1 cellular context compared by ENCODE assay signal in genomic region chr10:23413629-23414089, GRCh38.
TF ChIP-seq lines count a peak whose summit lies in the region.

No MANE protein-coding gene starts in this region.

TF ChIP-seq in GM12878, 131 proteins besides CTCF, POLR2A, EP300 and RAD21 (continued from another document):
- TF ChIP-seq SKIL (IDR thresholded peaks at IDR 0.05; ENCODE audit: low read depth, poor library complexity, severe bottlenecking) (no peak), RAD51 (IDR thresholded peaks at IDR 0.05) (no peak), PML (IDR thresholded peaks at IDR 0.05; ENCODE audit: low read length) (no peak; the same call in 1 of the 2 replicates), ZNF207 (IDR thresholded peaks at IDR 0.05; ENCODE audit: borderline replicate concordance) (no peak), HSF1 (IDR thresholded peaks at IDR 0.05; ENCODE audit: low read depth, low read length) (no peak), POLR2AphosphoS2 (IDR thresholded peaks at IDR 0.05; ENCODE audit: low read depth, low read length) (no peak), YY1 (IDR thresholded peaks at IDR 0.05; ENCODE audit: low read depth, low read length) (no peak), SREBF2 (IDR thresholded peaks at IDR 0.05; ENCODE audit: low read length) (no peak), ASH2L (IDR thresholded peaks at IDR 0.05; ENCODE audit: borderline replicate concordance, low read depth) (no peak), HDAC6 (IDR thresholded peaks at IDR 0.05; ENCODE audit: unreplicated experiment) (no peak), CHD1 (IDR thresholded peaks at IDR 0.05; ENCODE audit: low read depth, low read length) (no peak), MTA2 (IDR thresholded peaks at IDR 0.05; ENCODE audit: low read depth) (peak; percentile 63; the same call in 1 of the 2 replicates), GATAD2B (conservative IDR thresholded peaks at IDR 0.05; ENCODE audit: low read depth) (no peak), RELA (IDR thresholded peaks at IDR 0.05; ENCODE audit: borderline replicate concordance, partially characterized antibody) (no peak), IKZF2 (IDR thresholded peaks at IDR 0.05) (peak; percentile 54 to 63; a peak in 3 of 4 replicates), SIN3A (IDR thresholded peaks at IDR 0.05; ENCODE audit: low read depth, low read length) (no peak), ZSCAN29 (IDR thresholded peaks at IDR 0.05) (no peak), SIX5 (IDR thresholded peaks at IDR 0.05; ENCODE audit: low read depth, low read length, severe bottlenecking) (no peak), NR2F1 (conservative IDR thresholded peaks at IDR 0.05) (no peak), SMC3 (IDR thresholded peaks at IDR 0.05; ENCODE audit: borderline replicate concordance, low read length) (no peak), CREB1 (IDR thresholded peaks at IDR 0.05; ENCODE audit: low read depth) (peak; percentile 69), ZNF217 (IDR thresholded peaks at IDR 0.05) (no peak), NKRF (conservative IDR thresholded peaks at IDR 0.05) (no peak), ZNF274 (IDR thresholded peaks at IDR 0.05; ENCODE audit: insufficient read depth, insufficient read length) (no peak), RFX5 (IDR thresholded peaks at IDR 0.05; ENCODE audit: low read depth, low read length) (no peak), NR2C2 (IDR thresholded peaks at IDR 0.05; ENCODE audit: borderline replicate concordance, control insufficient read depth, insufficient read length, low read depth) (no peak), STAT3 (IDR thresholded peaks at IDR 0.05; ENCODE audit: low read depth, low read length) (no peak), ZNF24 (IDR thresholded peaks at IDR 0.05) (no peak), NFYA (IDR thresholded peaks at IDR 0.05; ENCODE audit: borderline replicate concordance, low read depth, low read length) (no peak), YBX1 (IDR thresholded peaks at IDR 0.05) (no peak), BMI1 (IDR thresholded peaks at IDR 0.05; ENCODE audit: borderline replicate concordance) (no peak), POU2F2 (IDR thresholded peaks at IDR 0.05; ENCODE audit: borderline replicate concordance, low read depth, low read length) (no peak), SMAD1 (IDR thresholded peaks at IDR 0.05; ENCODE audit: low read depth, partially characterized antibody) (no peak), BHLHE40 (IDR thresholded peaks at IDR 0.05; ENCODE audit: borderline replicate concordance in 1 of 2, low read depth in 2 of 2, low read length in 1 of 2) (no peak; a peak in 1 of 4 replicates), TCF12 (IDR thresholded peaks at IDR 0.05; ENCODE audit: low read depth, low read length) (no peak), STAT1 (conservative IDR thresholded peaks at IDR 0.05) (no peak), NBN (IDR thresholded peaks at IDR 0.05) (no peak), ZNF592 (IDR thresholded peaks at IDR 0.05) (no peak)
- TF ChIP-seq, protein P1, sequence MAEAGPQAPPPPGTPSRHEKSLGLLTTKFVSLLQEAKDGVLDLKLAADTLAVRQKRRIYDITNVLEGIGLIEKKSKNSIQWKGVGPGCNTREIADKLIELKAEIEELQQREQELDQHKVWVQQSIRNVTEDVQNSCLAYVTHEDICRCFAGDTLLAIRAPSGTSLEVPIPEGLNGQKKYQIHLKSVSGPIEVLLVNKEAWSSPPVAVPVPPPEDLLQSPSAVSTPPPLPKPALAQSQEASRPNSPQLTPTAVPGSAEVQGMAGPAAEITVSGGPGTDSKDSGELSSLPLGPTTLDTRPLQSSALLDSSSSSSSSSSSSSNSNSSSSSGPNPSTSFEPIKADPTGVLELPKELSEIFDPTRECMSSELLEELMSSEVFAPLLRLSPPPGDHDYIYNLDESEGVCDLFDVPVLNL (IDR thresholded peaks at IDR 0.05; ENCODE audit: low read depth, low read length) = no peak
- TF ChIP-seq, protein P2, sequence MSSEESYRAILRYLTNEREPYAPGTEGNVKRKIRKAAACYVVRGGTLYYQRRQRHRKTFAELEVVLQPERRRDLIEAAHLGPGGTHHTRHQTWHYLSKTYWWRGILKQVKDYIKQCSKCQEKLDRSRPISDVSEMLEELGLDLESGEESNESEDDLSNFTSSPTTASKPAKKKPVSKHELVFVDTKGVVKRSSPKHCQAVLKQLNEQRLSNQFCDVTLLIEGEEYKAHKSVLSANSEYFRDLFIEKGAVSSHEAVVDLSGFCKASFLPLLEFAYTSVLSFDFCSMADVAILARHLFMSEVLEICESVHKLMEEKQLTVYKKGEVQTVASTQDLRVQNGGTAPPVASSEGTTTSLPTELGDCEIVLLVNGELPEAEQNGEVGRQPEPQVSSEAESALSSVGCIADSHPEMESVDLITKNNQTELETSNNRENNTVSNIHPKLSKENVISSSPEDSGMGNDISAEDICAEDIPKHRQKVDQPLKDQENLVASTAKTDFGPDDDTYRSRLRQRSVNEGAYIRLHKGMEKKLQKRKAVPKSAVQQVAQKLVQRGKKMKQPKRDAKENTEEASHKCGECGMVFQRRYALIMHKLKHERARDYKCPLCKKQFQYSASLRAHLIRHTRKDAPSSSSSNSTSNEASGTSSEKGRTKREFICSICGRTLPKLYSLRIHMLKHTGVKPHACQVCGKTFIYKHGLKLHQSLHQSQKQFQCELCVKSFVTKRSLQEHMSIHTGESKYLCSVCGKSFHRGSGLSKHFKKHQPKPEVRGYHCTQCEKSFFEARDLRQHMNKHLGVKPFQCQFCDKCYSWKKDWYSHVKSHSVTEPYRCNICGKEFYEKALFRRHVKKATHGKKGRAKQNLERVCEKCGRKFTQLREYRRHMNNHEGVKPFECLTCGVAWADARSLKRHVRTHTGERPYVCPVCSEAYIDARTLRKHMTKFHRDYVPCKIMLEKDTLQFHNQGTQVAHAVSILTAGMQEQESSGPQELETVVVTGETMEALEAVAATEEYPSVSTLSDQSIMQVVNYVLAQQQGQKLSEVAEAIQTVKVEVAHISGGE (CRISPR knock-in tag; IDR thresholded peaks at IDR 0.05) = no peak
- TF ChIP-seq, protein P3, sequence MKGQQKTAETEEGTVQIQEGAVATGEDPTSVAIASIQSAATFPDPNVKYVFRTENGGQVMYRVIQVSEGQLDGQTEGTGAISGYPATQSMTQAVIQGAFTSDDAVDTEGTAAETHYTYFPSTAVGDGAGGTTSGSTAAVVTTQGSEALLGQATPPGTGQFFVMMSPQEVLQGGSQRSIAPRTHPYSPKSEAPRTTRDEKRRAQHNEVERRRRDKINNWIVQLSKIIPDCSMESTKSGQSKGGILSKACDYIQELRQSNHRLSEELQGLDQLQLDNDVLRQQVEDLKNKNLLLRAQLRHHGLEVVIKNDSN (IDR thresholded peaks at IDR 0.05; ENCODE audit: borderline replicate concordance, extremely low read length, insufficient read depth, low read depth, low read length) = no peak
- TF ChIP-seq, protein P4, sequence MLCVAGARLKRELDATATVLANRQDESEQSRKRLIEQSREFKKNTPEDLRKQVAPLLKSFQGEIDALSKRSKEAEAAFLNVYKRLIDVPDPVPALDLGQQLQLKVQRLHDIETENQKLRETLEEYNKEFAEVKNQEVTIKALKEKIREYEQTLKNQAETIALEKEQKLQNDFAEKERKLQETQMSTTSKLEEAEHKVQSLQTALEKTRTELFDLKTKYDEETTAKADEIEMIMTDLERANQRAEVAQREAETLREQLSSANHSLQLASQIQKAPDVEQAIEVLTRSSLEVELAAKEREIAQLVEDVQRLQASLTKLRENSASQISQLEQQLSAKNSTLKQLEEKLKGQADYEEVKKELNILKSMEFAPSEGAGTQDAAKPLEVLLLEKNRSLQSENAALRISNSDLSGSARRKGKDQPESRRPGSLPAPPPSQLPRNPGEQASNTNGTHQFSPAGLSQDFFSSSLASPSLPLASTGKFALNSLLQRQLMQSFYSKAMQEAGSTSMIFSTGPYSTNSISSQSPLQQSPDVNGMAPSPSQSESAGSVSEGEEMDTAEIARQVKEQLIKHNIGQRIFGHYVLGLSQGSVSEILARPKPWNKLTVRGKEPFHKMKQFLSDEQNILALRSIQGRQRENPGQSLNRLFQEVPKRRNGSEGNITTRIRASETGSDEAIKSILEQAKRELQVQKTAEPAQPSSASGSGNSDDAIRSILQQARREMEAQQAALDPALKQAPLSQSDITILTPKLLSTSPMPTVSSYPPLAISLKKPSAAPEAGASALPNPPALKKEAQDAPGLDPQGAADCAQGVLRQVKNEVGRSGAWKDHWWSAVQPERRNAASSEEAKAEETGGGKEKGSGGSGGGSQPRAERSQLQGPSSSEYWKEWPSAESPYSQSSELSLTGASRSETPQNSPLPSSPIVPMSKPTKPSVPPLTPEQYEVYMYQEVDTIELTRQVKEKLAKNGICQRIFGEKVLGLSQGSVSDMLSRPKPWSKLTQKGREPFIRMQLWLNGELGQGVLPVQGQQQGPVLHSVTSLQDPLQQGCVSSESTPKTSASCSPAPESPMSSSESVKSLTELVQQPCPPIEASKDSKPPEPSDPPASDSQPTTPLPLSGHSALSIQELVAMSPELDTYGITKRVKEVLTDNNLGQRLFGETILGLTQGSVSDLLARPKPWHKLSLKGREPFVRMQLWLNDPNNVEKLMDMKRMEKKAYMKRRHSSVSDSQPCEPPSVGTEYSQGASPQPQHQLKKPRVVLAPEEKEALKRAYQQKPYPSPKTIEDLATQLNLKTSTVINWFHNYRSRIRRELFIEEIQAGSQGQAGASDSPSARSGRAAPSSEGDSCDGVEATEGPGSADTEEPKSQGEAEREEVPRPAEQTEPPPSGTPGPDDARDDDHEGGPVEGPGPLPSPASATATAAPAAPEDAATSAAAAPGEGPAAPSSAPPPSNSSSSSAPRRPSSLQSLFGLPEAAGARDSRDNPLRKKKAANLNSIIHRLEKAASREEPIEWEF (IDR thresholded peaks at IDR 0.05; ENCODE audit: insufficient replicate concordance, low read depth, low read length) = no peak
